18 cellular contexts compared by ENCODE assay signal in genomic region chr19:11208526-11209471, GRCh38. TPM values are rescaled to one million over a fixed set of nuclear protein-coding genes. Genes with fewer than 3 reads are reported as not detected.
A peak's percentile ranks its signal among the peaks of the same experiment; 100 is the strongest.
DNase-seq lines count a peak whose midpoint lies in the region; ATAC-seq, FAIRE-seq and TF ChIP-seq lines count a peak whose summit lies in the region.
"Had no signal": no experiment of that assay in that cellular context is flagged by ENCODE, and none has a peak within 500 bp of the region (broad histone marks: within the 10 kb centered on the region; RNA-seq: fewer than 3 reads in every experiment).

No MANE protein-coding gene starts in this region.

- no peak overlapping the region for H3K4me3 Mint-ChIP-seq in mesothelial cell of epicardium
- H3K4me3 Mint-ChIP-seq: brain; IgD-negative memory B cell; naive thymus-derived CD4-positive, alpha-beta T cell had no signal

- intact Hi-C loops in K562 (cut with micrococcal nuclease), result no loop called here

- WGBS in A549 (ENCODE audit: missing lambda C conversion rate), result 91% methylated on average over 15 of the region's 40 CpGs
- WGBS in GM23248 (ENCODE audit: low coverage in 1 of 2, low lambda C conversion rate in 2 of 2, missing lambda C conversion rate in 2 of 2), 2 experiments, result 75 to 78% methylated on average over 39 to 40 of the region's 40 CpGs
- WGBS in K562 (ENCODE audit: insufficient coverage, low coverage, missing lambda C conversion rate), result 75% methylated on average over 24 of the region's 40 CpGs

- no peak overlapping the region for H3K4me3 ChIP-seq in A549
- H3K4me3 ChIP-seq in GM23248, result no peak overlapping the region
- H3K4me3 ChIP-seq in K562, result no peak overlapping the region
- H3K4me3 ChIP-seq: dorsolateral prefrontal cortex, esophagus squamous epithelium, left ventricle myocardium inferior, SJSA1, testis had no signal

- no TSS peak for BruUV-seq in K562 (replicated peaks; lab: Mats Ljungman, UMichigan)

- H3K9me3 ChIP-seq in A549 (no peaks in the 10 kb centered on the region), GM23248 (ENCODE audit: low read depth) (no peaks in the 10 kb centered on the region), K562 (replicated peaks; ENCODE audit: control insufficient read depth, insufficient read depth, low read depth, low read length) (no peaks in the 10 kb centered on the region)
- H3K9me3 ChIP-seq: esophagus squamous epithelium, left ventricle myocardium inferior, SJSA1, testis had no signal

- FAIRE-seq in A549 (lab: Jason Lieb, UNC) (no peak), K562 (lab: Jason Lieb, UNC) (no peak)

- TF ChIP-seq CTCF in A549 (IDR thresholded peaks at IDR 0.05), result no peak
- TF ChIP-seq CTCF in K562 (IDR thresholded peaks at IDR 0.05 in 2 of 3, conservative IDR thresholded peaks at IDR 0.05 in 1 of 3; ENCODE audit: insufficient read depth in 2 of 3, low read depth in 1 of 3, low read length in 3 of 3), result no peak
- TF ChIP-seq CTCF in mesothelial cell of epicardium (IDR thresholded peaks at IDR 0.05; ENCODE audit: unreplicated experiment), result no peak

- H3K4me2 ChIP-seq in A549, result no peak overlapping the region
- no peak overlapping the region for H3K4me2 ChIP-seq in GM23248 (ENCODE audit: unreplicated experiment)
- no peak overlapping the region for H3K4me2 ChIP-seq in K562 (ENCODE audit: insufficient read depth, low read length)

- DNase-seq in A549 (ENCODE audit: low read depth in 1 of 2, low spot score in 1 of 2), result no peak
- peak; percentile 51 for DNase-seq in GM23248
- no peak for DNase-seq in K562 (ENCODE audit: extremely low read depth in 1 of 4, low spot score in 3 of 4)
- no peak for DNase-seq in mesothelial cell of epicardium (ENCODE audit: low spot score in 2 of 2, unreplicated experiment in 2 of 2)
- DNase-seq in activated gamma-delta T cell (lab: John Stamatoyannopoulos, UW), result no peak
- DNase-seq in activated CD4-positive, alpha-beta T cell treated with anti-CD3 and anti-CD28 coated beads for 4 hours, result no peak
- DNase-seq: activated naive CD4-positive, alpha-beta T cell; dorsolateral prefrontal cortex; esophagus squamous epithelium; GOT3; left ventricle myocardium inferior; naive thymus-derived CD4-positive, alpha-beta T cell; NCI-H1105 treated with DMSO at 0.1 percent for 48 hours; testis had no signal

- H3K79me2 ChIP-seq in GM23248 (ENCODE audit: insufficient read depth) (no peaks in the 10 kb centered on the region), K562 (ENCODE audit: control insufficient read depth, insufficient read depth, low read length) (no peaks in the 10 kb centered on the region)

- no peaks in the 10 kb centered on the region for H3K9me1 ChIP-seq in K562 (ENCODE audit: control insufficient read depth, insufficient read depth, low read length)

- peak; percentile 17 to 50; a peak in 3 of 6 replicates for ATAC-seq in A549
- ATAC-seq in K562, result no peak
- ATAC-seq: naive thymus-derived CD4-positive, alpha-beta T cell had no signal

- no peaks in the 10 kb centered on the region for H3K9me2 ChIP-seq in GM23248 (ENCODE audit: insufficient read depth)

- no peaks in the 10 kb centered on the region for H3K27me3 Mint-ChIP-seq in mesothelial cell of epicardium (ENCODE audit: low read depth)
- H3K27me3 Mint-ChIP-seq: brain had no signal

- TF ChIP-seq EP300 in A549 (IDR thresholded peaks at IDR 0.05) (no peak), K562 (IDR thresholded peaks at IDR 0.05; ENCODE audit: low read length) (no peak)

- H2AFZ ChIP-seq in GM23248 (no peak overlapping the region), K562 (ENCODE audit: low read depth, low read length) (no peak overlapping the region)

- POLR2A ChIA-PET in A549 (lab: Yijun Ruan, JAX), result no interaction called here
- POLR2A ChIA-PET in K562 (lab: Yijun Ruan, JAX), result interaction anchor here (0.5 kb wide), 1 partner anchor 845 kb away, joined by 4 read pairs; no protein-coding TSS in a partner anchor

- H3K27ac ChIP-seq in A549 (no peak overlapping the region), GM23248 (no peak overlapping the region), K562 (ENCODE audit: extremely low read depth, low read depth, low read length) (no peak overlapping the region)
- H3K27ac ChIP-seq: esophagus squamous epithelium, left ventricle myocardium inferior, SJSA1, testis had no signal

- H3K9ac ChIP-seq in GM23248 (no peak overlapping the region), K562 (ENCODE audit: insufficient read depth in 1 of 2, low read depth in 2 of 2, low read length in 2 of 2) (no peak overlapping the region; a peak in 1 of 4 replicates)

- H3K9me3 Mint-ChIP-seq in mesothelial cell of epicardium, result no peaks in the 10 kb centered on the region
- H3K9me3 Mint-ChIP-seq: IgD-negative memory B cell had no signal

- H3K27me3 ChIP-seq in GM23248 (replicated peaks; ENCODE audit: insufficient read depth) (no peaks in the 10 kb centered on the region), K562 (ENCODE audit: control insufficient read depth in 2 of 2, insufficient read depth in 2 of 2, low read length in 2 of 2) (no peaks in the 10 kb centered on the region)
- H3K27me3 ChIP-seq: dorsolateral prefrontal cortex, esophagus squamous epithelium, SJSA1, testis had no signal

- CTCF ChIA-PET in A549 (lab: Yijun Ruan, JAX) (interaction anchor here (0.6 to 5.6 kb wide), 3 partner anchors 11 to 272 kb away, joined by 4 to 57 read pairs (median 5); no protein-coding TSS in a partner anchor), K562 (lab: Yijun Ruan, JAX; ENCODE audit: low intra/inter-chr PET ratio) (no interaction called here)

- H3F3A ChIP-seq in GM23248 (ENCODE audit: insufficient read depth), result peaks cover 29% of the 10 kb centered on the region

- H3K36me3 ChIP-seq in GM23248 (ENCODE audit: low read depth) (no peaks in the 10 kb centered on the region), K562 (ENCODE audit: control insufficient read depth, insufficient read depth, low read length) (no peaks in the 10 kb centered on the region)
- H3K36me3 ChIP-seq: SJSA1 had no signal

- TF ChIP-seq POLR2A in A549 (IDR thresholded peaks at IDR 0.05; ENCODE audit: low read length) (no peak), K562 (conservative IDR thresholded peaks at IDR 0.05) (no peak)

- H3K4me1 Mint-ChIP-seq in mesothelial cell of epicardium, result no peaks in the 10 kb centered on the region

- peaks cover 14% of the 10 kb centered on the region for H3K36me3 Mint-ChIP-seq in mesothelial cell of epicardium
- H3K36me3 Mint-ChIP-seq: brain; IgD-negative memory B cell; naive thymus-derived CD4-positive, alpha-beta T cell had no signal

- in situ Hi-C loops in GM23248 (cut with MboI), result loop anchor here (10.0 kb wide), 1 partner anchor 174 kb away; no protein-coding TSS in a partner anchor
- in situ Hi-C loops in K562 (cut with MboI), result no loop called here

- TF ChIP-seq RAD21 in A549 (conservative IDR thresholded peaks at IDR 0.05 in 1 of 2, IDR thresholded peaks at IDR 0.05 in 1 of 2) (no peak), K562 (CRISPR knock-in tag; conservative IDR thresholded peaks at IDR 0.05 in 1 of 2, IDR thresholded peaks at IDR 0.05 in 1 of 2) (no peak)

- no peak overlapping the region for H3K27ac Mint-ChIP-seq in mesothelial cell of epicardium
- H3K27ac Mint-ChIP-seq: IgD-negative memory B cell had no signal

- H4K20me1 ChIP-seq in GM23248 (ENCODE audit: insufficient read depth) (no peaks in the 10 kb centered on the region), K562 (replicated peaks; ENCODE audit: control insufficient read depth, insufficient read depth, low read length) (no peaks in the 10 kb centered on the region)

- H3K4me1 ChIP-seq in A549, result peaks cover 11% of the 10 kb centered on the region
- no peaks in the 10 kb centered on the region; the same call in 1 of the 2 replicates for H3K4me1 ChIP-seq in GM23248 (ENCODE audit: insufficient read depth)
- H3K4me1 ChIP-seq in K562 (replicated peaks in 1 of 2; ENCODE audit: control insufficient read depth in 2 of 2, insufficient read depth in 2 of 2, low read length in 2 of 2), result peaks cover 0 to 13% of the 10 kb centered on the region in 2 experiments; a peak in 2 of 5 replicates

RNA-seq across cellular contexts. Expression of gene KANK2, which starts 11.5 kb away (rescaled TPM):
- polyA plus RNA-seq in A549 (2011; rRNA removed) (20.5 and 35.5 TPM in 2 replicates), A549 (2017; fragmentation: RNase III; extraction: RNeasy Plus Mini Kit Qiagen cat#74134 plus additional on column Dnase treatment) (63.8 to 68.0 TPM (median 66.1 TPM) in 3 replicates), GM23248 (2016; fragmentation: Nextera tagmentation; extraction: Ambion mirVana) (76.3 and 77.1 TPM in 2 replicates), K562 (2011; rRNA removed) (10.8 and 13.5 TPM in 2 replicates), K562 (2014; fragmentation: Illumina TruSeq; extraction: Trizol) (47.7 and 47.8 TPM in 2 replicates), K562 (2014; fragmentation: Nextera tagmentation; extraction: Ambion mirVana) (1 to 10 TPM; 4.4 to 5.6 TPM), K562 (2014; rRNA removed) (17.4 and 24.6 TPM in 2 replicates)
- 42.9 and 53.3 TPM in 2 replicates for polyA plus RNA-seq in A549 (2012; cell fraction: cytosol; rRNA removed)
- 81.8 and 124 TPM in 2 replicates for polyA plus RNA-seq in A549 (2012; cell fraction: nucleus; rRNA removed)
- 45.0 and 60.0 TPM in 2 replicates for polyA minus RNA-seq in A549 (2011; rRNA and poly(A)+ RNA removed)
- 215 and 278 TPM in 2 replicates for total RNA-seq in GM23248 (2014; rRNA removed; shearing (Covaris generic))
- 29.2 and 60.7 TPM in 2 replicates for total RNA-seq in K562 (2011; cell fraction: chromatin; rRNA removed; ENCODE audit: low replicate concordance)
- total RNA-seq in K562 (2011; cell fraction: nucleolus; rRNA removed), result 29.0 and 31.2 TPM in 2 replicates
- 30.1 and 39.5 TPM in 2 replicates for total RNA-seq in K562 (2011; cell fraction: nucleoplasm; rRNA removed)
- total RNA-seq in K562 (2014; rRNA removed) (32.2 and 41.2 TPM in 2 replicates), K562 (2014; rRNA removed; fragmentation: Illumina TruSeq; extraction: Trizol) (12.7 and 13.9 TPM in 2 replicates), K562 (2015; rRNA removed; fragmentation: Illumina TruSeq; extraction: Trizol) (19.8 and 21.3 TPM in 2 replicates), K562 (2021) (36.0 and 37.5 TPM in 2 replicates), mesothelial cell of epicardium (84.3 to 85.3 TPM (median 84.7 TPM) in 3 replicates)
- polyA plus RNA-seq in K562 (2011; cell fraction: cytosol; rRNA removed), result 9.4 and 26.1 TPM in 2 replicates
- 15.1 and 27.0 TPM in 2 replicates for polyA plus RNA-seq in K562 (2011; cell fraction: nucleus; rRNA removed)
- polyA plus RNA-seq in K562 (2012), result 30.1 and 49.8 TPM in 2 replicates
- polyA minus RNA-seq in K562 (2011; rRNA and poly(A)+ RNA removed), result 7.2 and 12.8 TPM in 2 replicates
- polyA minus RNA-seq in K562 (2011; cell fraction: cytosol; rRNA and poly(A)+ RNA removed), result 18.5 and 26.0 TPM in 2 replicates
- polyA minus RNA-seq in K562 (2011; cell fraction: nucleus; rRNA and poly(A)+ RNA removed), result 6.7 and 6.9 TPM in 2 replicates
- polyA plus RNA-seq: IgD-negative memory B cell; naive thymus-derived CD4-positive, alpha-beta T cell had no signal

RNA-seq across cellular contexts. Expression of gene ANGPTL8, which starts 30.6 kb away (rescaled TPM):
- polyA plus RNA-seq in A549 (2011; rRNA removed) (0.12 TPM in 1 of 2 replicates, not detected in the other), A549 (2017; fragmentation: RNase III; extraction: RNeasy Plus Mini Kit Qiagen cat#74134 plus additional on column Dnase treatment) (0.16 TPM in 1 of 3 replicates, not detected in the others), GM23248 (2016; fragmentation: Nextera tagmentation; extraction: Ambion mirVana) (not detected in 2 replicates), K562 (2011; rRNA removed) (not detected in 2 replicates), K562 (2014; fragmentation: Illumina TruSeq; extraction: Trizol) (not detected in 2 replicates), K562 (2014; fragmentation: Nextera tagmentation; extraction: Ambion mirVana) (not detected), K562 (2014; rRNA removed) (not detected in 2 replicates)
- 0.20 TPM in 1 of 2 replicates, not detected in the other for polyA plus RNA-seq in A549 (2012; cell fraction: cytosol; rRNA removed)
- 0.20 TPM in 1 of 2 replicates, not detected in the other for polyA plus RNA-seq in A549 (2012; cell fraction: nucleus; rRNA removed)
- polyA minus RNA-seq in A549 (2011; rRNA and poly(A)+ RNA removed), result not detected in 2 replicates
- total RNA-seq in GM23248 (2014; rRNA removed; shearing (Covaris generic)), result 1.7 TPM in 1 of 2 replicates, not detected in the other
- not detected in 2 replicates for total RNA-seq in K562 (2011; cell fraction: chromatin; rRNA removed; ENCODE audit: low replicate concordance)
- not detected in 2 replicates for total RNA-seq in K562 (2011; cell fraction: nucleolus; rRNA removed)
- total RNA-seq in K562 (2011; cell fraction: nucleoplasm; rRNA removed), result not detected in 2 replicates
- total RNA-seq in K562 (2014; rRNA removed) (not detected in 2 replicates), K562 (2014; rRNA removed; fragmentation: Illumina TruSeq; extraction: Trizol) (not detected in 2 replicates), K562 (2015; rRNA removed; fragmentation: Illumina TruSeq; extraction: Trizol) (not detected in 2 replicates), K562 (2021) (not detected in 2 replicates), mesothelial cell of epicardium (0.25 to 0.84 TPM (median 0.29 TPM) in 3 replicates)
- not detected in 2 replicates for polyA plus RNA-seq in K562 (2011; cell fraction: cytosol; rRNA removed)
- polyA plus RNA-seq in K562 (2011; cell fraction: nucleus; rRNA removed), result not detected in 2 replicates
- polyA plus RNA-seq in K562 (2012), result not detected in 2 replicates
- not detected in 2 replicates for polyA minus RNA-seq in K562 (2011; rRNA and poly(A)+ RNA removed)
- polyA minus RNA-seq in K562 (2011; cell fraction: cytosol; rRNA and poly(A)+ RNA removed), result not detected in 2 replicates
- polyA minus RNA-seq in K562 (2011; cell fraction: nucleus; rRNA and poly(A)+ RNA removed), result not detected in 2 replicates
- total RNA-seq: activated CD8-positive, alpha-beta memory T cell treated with anti-CD3 and anti-CD28 coated beads for 36 hours; esophagus squamous epithelium; left ventricle myocardium inferior; naive thymus-derived CD4-positive, alpha-beta T cell; testis had no signal
- polyA plus RNA-seq: IgD-negative memory B cell; naive thymus-derived CD4-positive, alpha-beta T cell had no signal

RNA-seq across cellular contexts. Expression of gene SPC24, which starts 53.2 kb away (rescaled TPM):
- polyA plus RNA-seq in A549 (2011; rRNA removed) (16.3 and 16.5 TPM in 2 replicates), A549 (2017; fragmentation: RNase III; extraction: RNeasy Plus Mini Kit Qiagen cat#74134 plus additional on column Dnase treatment) (21.8 to 22.2 TPM (median 22.2 TPM) in 3 replicates), GM23248 (2016; fragmentation: Nextera tagmentation; extraction: Ambion mirVana) (14.8 and 16.2 TPM in 2 replicates), K562 (2011; rRNA removed) (44.3 and 52.6 TPM in 2 replicates), K562 (2014; fragmentation: Illumina TruSeq; extraction: Trizol) (39.1 and 41.6 TPM in 2 replicates), K562 (2014; fragmentation: Nextera tagmentation; extraction: Ambion mirVana) (10 to 100 TPM; 18.2 to 26.8 TPM), K562 (2014; rRNA removed) (60.9 and 66.7 TPM in 2 replicates)
- polyA plus RNA-seq in A549 (2012; cell fraction: cytosol; rRNA removed), result 26.0 and 27.2 TPM in 2 replicates
- 20.8 and 24.2 TPM in 2 replicates for polyA plus RNA-seq in A549 (2012; cell fraction: nucleus; rRNA removed)
- polyA minus RNA-seq in A549 (2011; rRNA and poly(A)+ RNA removed), result 19.3 and 22.3 TPM in 2 replicates
- total RNA-seq in GM23248 (2014; rRNA removed; shearing (Covaris generic)), result 9.5 and 19.8 TPM in 2 replicates
- 42.4 and 88.4 TPM in 2 replicates for total RNA-seq in K562 (2011; cell fraction: chromatin; rRNA removed; ENCODE audit: low replicate concordance)
- 65.7 and 76.1 TPM in 2 replicates for total RNA-seq in K562 (2011; cell fraction: nucleolus; rRNA removed)
- total RNA-seq in K562 (2011; cell fraction: nucleoplasm; rRNA removed), result 69.6 and 78.4 TPM in 2 replicates
- total RNA-seq in K562 (2014; rRNA removed) (154 and 188 TPM in 2 replicates), K562 (2014; rRNA removed; fragmentation: Illumina TruSeq; extraction: Trizol) (72.8 and 75.2 TPM in 2 replicates), K562 (2015; rRNA removed; fragmentation: Illumina TruSeq; extraction: Trizol) (82.0 and 82.5 TPM in 2 replicates), K562 (2021) (106 and 111 TPM in 2 replicates), mesothelial cell of epicardium (16.3 to 22.0 TPM (median 20.6 TPM) in 3 replicates)
- 44.2 and 55.5 TPM in 2 replicates for polyA plus RNA-seq in K562 (2011; cell fraction: cytosol; rRNA removed)
- polyA plus RNA-seq in K562 (2011; cell fraction: nucleus; rRNA removed), result 63.2 and 80.4 TPM in 2 replicates
- 45.4 and 60.6 TPM in 2 replicates for polyA plus RNA-seq in K562 (2012)
- 102 and 155 TPM in 2 replicates for polyA minus RNA-seq in K562 (2011; rRNA and poly(A)+ RNA removed)
- polyA minus RNA-seq in K562 (2011; cell fraction: cytosol; rRNA and poly(A)+ RNA removed), result 81.5 and 101 TPM in 2 replicates
- polyA minus RNA-seq in K562 (2011; cell fraction: nucleus; rRNA and poly(A)+ RNA removed), result 28.3 and 31.5 TPM in 2 replicates
- polyA plus RNA-seq: IgD-negative memory B cell had no signal

RNA-seq across cellular contexts. Expression of gene DOCK6, which starts 53.5 kb away (rescaled TPM):
- polyA plus RNA-seq in A549 (2011; rRNA removed) (8.0 and 9.6 TPM in 2 replicates), A549 (2017; fragmentation: RNase III; extraction: RNeasy Plus Mini Kit Qiagen cat#74134 plus additional on column Dnase treatment) (7.5 to 10.4 TPM (median 7.6 TPM) in 3 replicates), GM23248 (2016; fragmentation: Nextera tagmentation; extraction: Ambion mirVana) (11.8 and 17.7 TPM in 2 replicates), K562 (2011; rRNA removed) (7.0 and 14.5 TPM in 2 replicates), K562 (2014; fragmentation: Illumina TruSeq; extraction: Trizol) (4.4 and 7.3 TPM in 2 replicates), K562 (2014; fragmentation: Nextera tagmentation; extraction: Ambion mirVana) (under 1 TPM; 0.35 to 0.46 TPM), K562 (2014; rRNA removed) (10.0 and 11.8 TPM in 2 replicates)
- 9.9 and 12.9 TPM in 2 replicates for polyA plus RNA-seq in A549 (2012; cell fraction: cytosol; rRNA removed)
- polyA plus RNA-seq in A549 (2012; cell fraction: nucleus; rRNA removed), result 33.0 and 43.0 TPM in 2 replicates
- 10.3 and 15.9 TPM in 2 replicates for polyA minus RNA-seq in A549 (2011; rRNA and poly(A)+ RNA removed)
- 10.7 and 13.9 TPM in 2 replicates for total RNA-seq in GM23248 (2014; rRNA removed; shearing (Covaris generic))
- total RNA-seq in K562 (2011; cell fraction: chromatin; rRNA removed; ENCODE audit: low replicate concordance), result 79.9 and 184 TPM in 2 replicates
- 88.2 and 89.2 TPM in 2 replicates for total RNA-seq in K562 (2011; cell fraction: nucleolus; rRNA removed)
- 65.6 and 76.9 TPM in 2 replicates for total RNA-seq in K562 (2011; cell fraction: nucleoplasm; rRNA removed)
- total RNA-seq in K562 (2014; rRNA removed) (3.8 and 5.7 TPM in 2 replicates), K562 (2014; rRNA removed; fragmentation: Illumina TruSeq; extraction: Trizol) (2.0 and 2.4 TPM in 2 replicates), K562 (2015; rRNA removed; fragmentation: Illumina TruSeq; extraction: Trizol) (1.9 and 2.3 TPM in 2 replicates), K562 (2021) (19.3 and 20.2 TPM in 2 replicates), mesothelial cell of epicardium (64.0 to 66.4 TPM (median 65.1 TPM) in 3 replicates)
- polyA plus RNA-seq in K562 (2011; cell fraction: cytosol; rRNA removed), result 8.0 and 14.5 TPM in 2 replicates
- 78.6 and 79.9 TPM in 2 replicates for polyA plus RNA-seq in K562 (2011; cell fraction: nucleus; rRNA removed)
- 7.9 and 22.7 TPM in 2 replicates for polyA plus RNA-seq in K562 (2012)
- 5.3 and 5.8 TPM in 2 replicates for polyA minus RNA-seq in K562 (2011; rRNA and poly(A)+ RNA removed)
- 8.8 and 17.8 TPM in 2 replicates for polyA minus RNA-seq in K562 (2011; cell fraction: cytosol; rRNA and poly(A)+ RNA removed)
- 15.8 and 20.2 TPM in 2 replicates for polyA minus RNA-seq in K562 (2011; cell fraction: nucleus; rRNA and poly(A)+ RNA removed)
- polyA plus RNA-seq: naive thymus-derived CD4-positive, alpha-beta T cell had no signal
